Comparison of ENCODE assay signal across 20 cellular contexts in the genomic region with DNA sequence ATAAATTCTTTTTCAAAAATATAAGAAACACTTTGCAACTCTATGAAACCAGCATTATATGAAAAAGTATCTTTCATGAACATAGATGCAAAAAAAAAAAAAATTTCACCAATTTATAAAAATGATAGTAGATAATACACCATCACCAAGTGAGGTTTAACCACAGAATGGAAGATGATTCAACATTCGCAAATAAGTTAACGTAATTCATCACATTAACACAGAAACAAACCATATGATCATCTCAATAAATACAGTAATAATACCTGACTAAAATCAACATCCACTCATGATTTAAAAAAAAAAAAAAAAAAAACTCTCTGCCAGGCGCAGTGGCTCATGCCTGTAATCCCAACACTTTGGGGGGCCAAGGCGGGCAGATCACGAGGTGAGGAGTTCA.
"Had no signal": no experiment of that assay in that cellular context is flagged by ENCODE, and none has a peak within 500 bp of the region (broad histone marks: within the 10 kb centered on the region; RNA-seq: fewer than 3 reads in every experiment).

No MANE protein-coding gene starts in this region.

- H3K27ac Mint-ChIP-seq: activated B cell treated with CpG ODN at 0.5 μM for 24 hours, mesothelial cell of epicardium had no signal

- H3K9me3 ChIP-seq: body of pancreas, suprapubic skin, transverse colon, vagina had no signal

- H3K4me3 Mint-ChIP-seq: activated B cell treated with CpG ODN at 0.5 μM for 24 hours, mesothelial cell of epicardium, neural crest cell had no signal

- H3K4me3 ChIP-seq: body of pancreas, dorsolateral prefrontal cortex, lung, SK-N-MC, suprapubic skin, transverse colon, vagina had no signal

- ATAC-seq: body of pancreas, left lobe of liver had no signal

- DNase-seq: activated B cell treated with CpG ODN at 0.5 μM for 24 hours; activated CD4-positive, alpha-beta T cell treated with anti-CD3 and anti-CD28 coated beads, Interleukin-2, amount 50 U/mL, for 1 hour; activated naive CD4-positive, alpha-beta T cell treated with anti-CD3 and anti-CD28 coated beads, Interleukin-2, amount 50 U/mL, for 16 hours; amniotic stem cell; body of pancreas; central memory CD4-positive, alpha-beta T cell; dorsolateral prefrontal cortex; erythroblast; foreskin melanocyte; kidney; retina; stimulated activated naive CD4-positive, alpha-beta T cell treated with Interleukin-2 at 50 U/mL for 16 hours; transverse colon had no signal

- H3K27ac ChIP-seq: body of pancreas, dorsolateral prefrontal cortex, SK-N-MC, suprapubic skin, transverse colon, vagina had no signal

- H3K9me3 Mint-ChIP-seq: activated B cell treated with CpG ODN at 0.5 μM for 24 hours, neural crest cell had no signal

- H3K27me3 ChIP-seq: body of pancreas, dorsolateral prefrontal cortex, suprapubic skin, transverse colon, vagina had no signal

- H3K27me3 Mint-ChIP-seq: activated B cell treated with CpG ODN at 0.5 μM for 24 hours had no signal

- H3K36me3 ChIP-seq: transverse colon had no signal
